Comparison of ENCODE assay signal across 1 cellular context in genomic region chr6:41936073-41936837, GRCh38.
TF ChIP-seq lines count a peak whose summit lies in the region.

No MANE protein-coding gene starts in this region.

TF ChIP-seq in K562, 482 proteins besides CTCF, POLR2A, EP300 and RAD21 (continues in another document):
- TF ChIP-seq ZNF764 (CRISPR knock-in tag; IDR thresholded peaks at IDR 0.05; ENCODE audit: low read depth), result no peak
- peak; percentile 65; the same call in 1 of the 2 replicates for TF ChIP-seq MYC (IDR thresholded peaks at IDR 0.05; ENCODE audit: low read depth, low read length)
- TF ChIP-seq MYC (CRISPR knock-in tag; IDR thresholded peaks at IDR 0.05; ENCODE audit: borderline replicate concordance, low read depth), result no peak
- TF ChIP-seq ZNF778 (CRISPR knock-in tag; IDR thresholded peaks at IDR 0.05), result no peak
- no peak for TF ChIP-seq ZBTB26 (CRISPR knock-in tag; IDR thresholded peaks at IDR 0.05)
- no peak for TF ChIP-seq HOXB6 (CRISPR knock-in tag; IDR thresholded peaks at IDR 0.05; ENCODE audit: borderline replicate concordance)
- peak; percentile 75; the same call in 1 of the 2 replicates for TF ChIP-seq KAT7 (CRISPR knock-in tag; IDR thresholded peaks at IDR 0.05; ENCODE audit: borderline replicate concordance)
- 0 out of 2 replicates have a peak, but pooled peaks have one; percentile 51 for TF ChIP-seq HSF4 (CRISPR knock-in tag; IDR thresholded peaks at IDR 0.05; ENCODE audit: borderline replicate concordance)
- no peak for TF ChIP-seq CREB5 (CRISPR knock-in tag; IDR thresholded peaks at IDR 0.05)
- no peak for TF ChIP-seq TFAM (CRISPR knock-in tag; conservative IDR thresholded peaks at IDR 0.05)
- TF ChIP-seq HNRNPL (IDR thresholded peaks at IDR 0.05; ENCODE audit: low read depth, low read length), result peak; percentile 66; the same call in 1 of the 2 replicates
- peak; percentile 21; the same call in 1 of the 2 replicates for TF ChIP-seq GABPA (tag; conservative IDR thresholded peaks at IDR 0.05; ENCODE audit: low read depth)
- no peak for TF ChIP-seq RFX1 (IDR thresholded peaks at IDR 0.05)
- peak; percentile 82; the same call in 1 of the 2 replicates for TF ChIP-seq HEY1 (CRISPR knock-in tag; IDR thresholded peaks at IDR 0.05; ENCODE audit: borderline replicate concordance)
- TF ChIP-seq ZNF444 (CRISPR knock-in tag; IDR thresholded peaks at IDR 0.05), result no peak
- no peak for TF ChIP-seq TAF7 (tag; IDR thresholded peaks at IDR 0.05)
- TF ChIP-seq BRD4 (IDR thresholded peaks at IDR 0.05), result no peak
- TF ChIP-seq PREB (CRISPR knock-in tag; IDR thresholded peaks at IDR 0.05), result no peak
- TF ChIP-seq GATA2 (CRISPR knock-in tag; IDR thresholded peaks at IDR 0.05), result peak; percentile 84
- no peak for TF ChIP-seq ZNF449 (CRISPR knock-in tag; IDR thresholded peaks at IDR 0.05)
- TF ChIP-seq DACH1 (IDR thresholded peaks at IDR 0.05; ENCODE audit: partially characterized antibody), result peak; percentile 15
- 0 out of 4 replicates have a peak, but pooled peaks of 1 of the 2 experiments have one; percentile 25 for TF ChIP-seq KDM4B (IDR thresholded peaks at IDR 0.05; ENCODE audit: borderline replicate concordance in 2 of 2, low read depth in 1 of 2)
- no peak for TF ChIP-seq ZNF717 (CRISPR knock-in tag; IDR thresholded peaks at IDR 0.05)
- peak; percentile 88; the same call in 1 of the 2 replicates for TF ChIP-seq ZNF511 (CRISPR knock-in tag; IDR thresholded peaks at IDR 0.05)
- no peak for TF ChIP-seq DDX20 (tag; IDR thresholded peaks at IDR 0.05; ENCODE audit: low read depth)
- peak; percentile 83 for TF ChIP-seq SMARCE1 (IDR thresholded peaks at IDR 0.05)
- TF ChIP-seq ZSCAN29 (IDR thresholded peaks at IDR 0.05), result no peak
- no peak for TF ChIP-seq ZBTB5 (IDR thresholded peaks at IDR 0.05)
- TF ChIP-seq ZNF76 (CRISPR knock-in tag; IDR thresholded peaks at IDR 0.05; ENCODE audit: borderline replicate concordance), result no peak
- peak; percentile 85 for TF ChIP-seq CBFA2T3 (IDR thresholded peaks at IDR 0.05)
- no peak for TF ChIP-seq ELF2 (CRISPR knock-in tag; IDR thresholded peaks at IDR 0.05)
- no peak for TF ChIP-seq KLF13 (tag; IDR thresholded peaks at IDR 0.05; ENCODE audit: borderline replicate concordance, low read depth)
- TF ChIP-seq ZNF41 (CRISPR knock-in tag; conservative IDR thresholded peaks at IDR 0.05), result no peak
- TF ChIP-seq IRF1 (CRISPR knock-in tag; IDR thresholded peaks at IDR 0.05; ENCODE audit: borderline replicate concordance), result no peak
- no peak for TF ChIP-seq ZNF699 (CRISPR knock-in tag; IDR thresholded peaks at IDR 0.05; ENCODE audit: insufficient replicate concordance)
- TF ChIP-seq ZBTB43 (CRISPR knock-in tag; IDR thresholded peaks at IDR 0.05), result no peak
- TF ChIP-seq GABPB1 (CRISPR knock-in tag; IDR thresholded peaks at IDR 0.05), result peak; percentile 72
- no peak for TF ChIP-seq ILK (tag; IDR thresholded peaks at IDR 0.05; ENCODE audit: borderline replicate concordance, low read depth)
- no peak for TF ChIP-seq SMARCA5 (IDR thresholded peaks at IDR 0.05)
- peak; percentile 85 for TF ChIP-seq TEAD4 (IDR thresholded peaks at IDR 0.05; ENCODE audit: low read length)
- TF ChIP-seq TEAD4 (CRISPR knock-in tag; IDR thresholded peaks at IDR 0.05; ENCODE audit: borderline replicate concordance), result no peak
- TF ChIP-seq SNIP1 (IDR thresholded peaks at IDR 0.05; ENCODE audit: low read depth), result no peak
- no peak for TF ChIP-seq BCL6 (CRISPR knock-in tag; IDR thresholded peaks at IDR 0.05)
- no peak for TF ChIP-seq U2AF1 (optimal IDR thresholded peaks at IDR 0.05; ENCODE audit: low read depth, low read length)
- peak; percentile 43; the same call in 1 of the 2 replicates for TF ChIP-seq CREB3L1 (IDR thresholded peaks at IDR 0.05; ENCODE audit: borderline replicate concordance, low read depth)
